Comparison of ENCODE assay signal across 10 cellular contexts in genomic region chr7:47451851-47452205, GRCh38.
DNase-seq lines count a peak whose midpoint lies in the region; ATAC-seq and TF ChIP-seq lines count a peak whose summit lies in the region.
"Had no signal": no experiment of that assay in that cellular context is flagged by ENCODE, and none has a peak within 500 bp of the region (broad histone marks: within the 10 kb centered on the region; RNA-seq: fewer than 3 reads in every experiment).

No MANE protein-coding gene starts in this region.

- TF ChIP-seq CTCF in Caco-2 (IDR thresholded peaks at IDR 0.05; ENCODE audit: insufficient read depth in 1 of 2, low read depth in 1 of 2, low read length in 1 of 2, severe bottlenecking in 1 of 2, unreplicated experiment in 1 of 2) (no peak), sigmoid colon (IDR thresholded peaks at IDR 0.05) (no peak)

- H3K4me1 ChIP-seq in Caco-2 (peaks cover 3% of the 10 kb centered on the region; the same call in 1 of the 2 replicates), adipocyte (ENCODE audit: control insufficient read depth, insufficient read depth, low read length) (peaks cover 47% of the 10 kb centered on the region), sigmoid colon (peaks cover 0 to 52% (median 49%) of the 10 kb centered on the region in 4 donors)

- POLR2A ChIA-PET in Caco-2 (lab: Charles Lee) = no interaction called here
- POLR2A ChIA-PET in activated CD4-positive, alpha-beta T cell treated with anti-CD3 and anti-CD28 coated beads, Interleukin-2, amount 10 ng/mL, durations not matched to agents 7 days and 5 days (lab: Charles Lee) = no interaction called here

- H3K4me3 Mint-ChIP-seq in Caco-2 (ENCODE audit: unreplicated experiment) = no peak overlapping the region
- no peak overlapping the region for H3K4me3 Mint-ChIP-seq in activated CD4-positive, alpha-beta T cell treated with anti-CD3 and anti-CD28 coated beads, Interleukin-2, amount 10 ng/mL, durations not matched to agents 7 days and 5 days
- no peak overlapping the region for H3K4me3 Mint-ChIP-seq in effector memory CD8-positive, alpha-beta T cell
- H3K4me3 Mint-ChIP-seq: T-helper 2 cell treated with Interferon-gamma antibody and Interleukin-4, amounts not matched to agents 5 μg/mL and 100 μg/mL, for 36 hours had no signal

- H3K4me1 Mint-ChIP-seq in Caco-2 (ENCODE audit: low read depth, unreplicated experiment) = peaks cover 31% of the 10 kb centered on the region
- no peaks in the 10 kb centered on the region for H3K4me1 Mint-ChIP-seq in activated CD4-positive, alpha-beta T cell treated with anti-CD3 and anti-CD28 coated beads, Interleukin-2, amount 10 ng/mL, durations not matched to agents 7 days and 5 days
- no peaks in the 10 kb centered on the region for H3K4me1 Mint-ChIP-seq in effector memory CD8-positive, alpha-beta T cell (ENCODE audit: low read depth in 2 of 2)

- 18 to 60% methylated on average over 3 of the region's 3 CpGs for WGBS in sigmoid colon, 2 donors

- no peaks in the 10 kb centered on the region for H3K9me3 Mint-ChIP-seq in Caco-2 (ENCODE audit: unreplicated experiment)
- H3K9me3 Mint-ChIP-seq in activated CD4-positive, alpha-beta T cell treated with anti-CD3 and anti-CD28 coated beads, Interleukin-2, amount 10 ng/mL, durations not matched to agents 7 days and 5 days = no peaks in the 10 kb centered on the region
- H3K9me3 Mint-ChIP-seq in effector memory CD8-positive, alpha-beta T cell = no peaks in the 10 kb centered on the region
- H3K9me3 Mint-ChIP-seq: T-helper 2 cell treated with Interferon-gamma antibody and Interleukin-4, amounts not matched to agents 5 μg/mL and 100 μg/mL, for 36 hours had no signal

- intact Hi-C loops in Caco-2 (cut with micrococcal nuclease; ENCODE audit: unreplicated experiment) = no loop called here
- intact Hi-C loops in sigmoid colon (cut with DNase I) = loop anchor here (5.0 kb wide), 1 partner anchor 130 kb away; the partner anchor contains the start of gene TNS3

- H3K27ac ChIP-seq in sigmoid colon = peak overlapping the region; percentile 52 to 70 (median 61)

- H3K36me3 ChIP-seq in Caco-2 (ENCODE audit: control insufficient read depth, insufficient read depth, low read length) = peaks cover 1% of the 10 kb centered on the region; the same call in 1 of the 2 replicates
- no peaks in the 10 kb centered on the region for H3K36me3 ChIP-seq in adipocyte (ENCODE audit: control insufficient read depth, insufficient read depth, low read length, severe bottlenecking)
- no peaks in the 10 kb centered on the region for H3K36me3 ChIP-seq in sigmoid colon

- no TSS peak for BruUV-seq in Caco-2 (replicated peaks; lab: Mats Ljungman, UMichigan)

- peak overlapping the region; percentile 18 for H3K27ac Mint-ChIP-seq in Caco-2 (ENCODE audit: unreplicated experiment)
- no peak overlapping the region for H3K27ac Mint-ChIP-seq in activated CD4-positive, alpha-beta T cell treated with anti-CD3 and anti-CD28 coated beads, Interleukin-2, amount 10 ng/mL, durations not matched to agents 7 days and 5 days
- H3K27ac Mint-ChIP-seq in effector memory CD8-positive, alpha-beta T cell = no peak overlapping the region
- H3K27ac Mint-ChIP-seq: T-helper 2 cell treated with Interferon-gamma antibody and Interleukin-4, amounts not matched to agents 5 μg/mL and 100 μg/mL, for 36 hours had no signal

- H3K36me3 Mint-ChIP-seq in Caco-2 (ENCODE audit: insufficient read depth, unreplicated experiment) = peaks cover 90% of the 10 kb centered on the region
- no peaks in the 10 kb centered on the region for H3K36me3 Mint-ChIP-seq in activated CD4-positive, alpha-beta T cell treated with anti-CD3 and anti-CD28 coated beads, Interleukin-2, amount 10 ng/mL, durations not matched to agents 7 days and 5 days (ENCODE audit: low read depth)
- no peaks in the 10 kb centered on the region for H3K36me3 Mint-ChIP-seq in effector memory CD8-positive, alpha-beta T cell (ENCODE audit: insufficient read depth)

- H3K4me3 ChIP-seq in Caco-2 (ENCODE audit: low read depth, low read length) = no peak overlapping the region
- H3K4me3 ChIP-seq in adipocyte (ENCODE audit: low read length) = peak overlapping the region; percentile 25
- H3K4me3 ChIP-seq in sigmoid colon = no peak overlapping the region

- DNase-seq in Caco-2 (no peak), adipocyte (ENCODE audit: low read depth) (peak; percentile 48), iris pigment epithelial cell (ENCODE audit: low read depth) (peak; percentile 83), sigmoid colon (no peak), G401 (ENCODE audit: low spot score) (no peak)
- no peak for DNase-seq in activated CD4-positive, alpha-beta T cell treated with anti-CD3 and anti-CD28 coated beads, Interleukin-2, amount 10 ng/mL, durations not matched to agents 7 days and 5 days
- no peak for DNase-seq in effector memory CD8-positive, alpha-beta T cell
- DNase-seq: activated CD4-positive, alpha-beta T cell treated with anti-CD3 and anti-CD28 coated beads, Interleukin-2, amount 50 U/mL, for 1 hour had no signal

- in situ Hi-C loops in G401 (cut with HindIII; ENCODE audit: low sequenced_read_pairs) = no loop called here

- H3K27me3 ChIP-seq in Caco-2 (replicated peaks; ENCODE audit: control insufficient read depth, insufficient read depth, low read length) = no peaks in the 10 kb centered on the region
- no peaks in the 10 kb centered on the region for H3K27me3 ChIP-seq in adipocyte (replicated peaks; ENCODE audit: control insufficient read depth, insufficient read depth, low read length)
- H3K27me3 ChIP-seq in sigmoid colon = no peaks in the 10 kb centered on the region

- H3K9ac ChIP-seq in adipocyte (ENCODE audit: low read length) = peak overlapping the region; percentile 77

- H3K9me3 ChIP-seq in Caco-2 = no peaks in the 10 kb centered on the region
- H3K9me3 ChIP-seq in adipocyte (ENCODE audit: control insufficient read depth, low read length) = no peaks in the 10 kb centered on the region
- no peaks in the 10 kb centered on the region for H3K9me3 ChIP-seq in sigmoid colon

- no peak for TF ChIP-seq EP300 in sigmoid colon (IDR thresholded peaks at IDR 0.05)

- CTCF ChIA-PET in Caco-2 (lab: Charles Lee) = no interaction called here
- CTCF ChIA-PET in activated CD4-positive, alpha-beta T cell treated with anti-CD3 and anti-CD28 coated beads, Interleukin-2, amount 10 ng/mL, durations not matched to agents 7 days and 5 days (lab: Charles Lee) = no interaction called here

- no peaks in the 10 kb centered on the region for H3K27me3 Mint-ChIP-seq in Caco-2 (ENCODE audit: insufficient read depth, unreplicated experiment)
- H3K27me3 Mint-ChIP-seq in activated CD4-positive, alpha-beta T cell treated with anti-CD3 and anti-CD28 coated beads, Interleukin-2, amount 10 ng/mL, durations not matched to agents 7 days and 5 days = no peaks in the 10 kb centered on the region
- H3K27me3 Mint-ChIP-seq in effector memory CD8-positive, alpha-beta T cell = peaks cover 0 to 7% of the 10 kb centered on the region in 2 donors

- no peak for ATAC-seq in HG02588 (IDR thresholded peaks at IDR 0.05; ENCODE audit: unreplicated experiment)
- ATAC-seq in effector memory CD8-positive, alpha-beta T cell (replicated peaks) = no peak

- TF ChIP-seq POLR2A in sigmoid colon (IDR thresholded peaks at IDR 0.05) = no peak

Comparison
In these comparisons a context has a peak if more than half of its experiments do, and no peak if none do; other contexts are left out.
1. DNase-seq: peak in adipocyte (single experiment) and iris pigment epithelial cell (single experiment); none in Caco-2 (0 of 2), sigmoid colon (single experiment), activated CD4-positive, alpha-beta T cell treated with anti-CD3 and anti-CD28 coated beads, Interleukin-2, amount 10 ng/mL, durations not matched to agents 7 days and 5 days (single experiment), G401 (single experiment) and effector memory CD8-positive, alpha-beta T cell (0 of 3).